Comparison of ENCODE assay signal across 10 cellular contexts in genomic region chr12:4277856-4278581, GRCh38. TPM values are rescaled to one million over a fixed set of nuclear protein-coding genes. Genes with fewer than 3 reads are reported as not detected.
DNase-seq lines count a peak whose midpoint lies in the region; ATAC-seq, FAIRE-seq and TF ChIP-seq lines count a peak whose summit lies in the region.
"Had no signal": no experiment of that assay in that cellular context is flagged by ENCODE, and none has a peak within 500 bp of the region (broad histone marks: within the 10 kb centered on the region; RNA-seq: fewer than 3 reads in every experiment).

No MANE protein-coding gene starts in this region.

- peak overlapping the region; percentile 77 for H3K27ac Mint-ChIP-seq in central memory CD8-positive, alpha-beta T cell (ENCODE audit: low read depth)
- peak overlapping the region; percentile 83 for H3K27ac Mint-ChIP-seq in nephron progenitor cell

- no peak for ATAC-seq in central memory CD8-positive, alpha-beta T cell (replicated peaks; ENCODE audit: extremely low read depth, poor library complexity, severe bottlenecking)
- ATAC-seq: foreskin keratinocyte had no signal

- no peaks in the 10 kb centered on the region for H3K27me3 ChIP-seq in MM.1S (replicated peaks; ENCODE audit: insufficient read depth, low read length)
- H3K27me3 ChIP-seq: foreskin keratinocyte had no signal

- no peak overlapping the region for H3K4me3 Mint-ChIP-seq in central memory CD8-positive, alpha-beta T cell
- peak overlapping the region; percentile 98 for H3K4me3 Mint-ChIP-seq in nephron progenitor cell

- H3K4me1 ChIP-seq in MM.1S (ENCODE audit: low read length) = peaks cover 37% of the 10 kb centered on the region

- peak overlapping the region; percentile 100 for H3K9ac ChIP-seq in MM.1S (ENCODE audit: low read length)

- H2AFZ ChIP-seq in MM.1S (ENCODE audit: low read length) = no peak overlapping the region

- CTCF ChIA-PET in HEK293T (lab: Yijun Ruan, JAX) = interaction anchor here (0.6 to 2.6 kb wide), 8 partner anchors 110 to 392 kb away, joined by 3 to 24 read pairs (median 8); no protein-coding TSS in a partner anchor

- DNase-seq in GM12891 (ENCODE audit: insufficient read length, low spot score) = no peak
- DNase-seq in MM.1S = no peak
- no peak for DNase-seq in central memory CD8-positive, alpha-beta T cell (ENCODE audit: low spot score in 2 of 2)
- no peak for DNase-seq in nephron progenitor cell
- DNase-seq in NCI-H2227 treated with DMSO at 0.1 percent for 48 hours (lab: John Stamatoyannopoulos, UW) = no peak
- DNase-seq in activated gamma-delta T cell treated with Interleukin-2 at 50 U/mL for 16 hours = no peak
- no peak for DNase-seq in HEK293T (ENCODE audit: extremely low spot score)
- DNase-seq in OCI-M1 (lab: John Stamatoyannopoulos, UW) = no peak
- DNase-seq: NCI-H510A treated with DMSO at 0.1 percent for 48 hours had no signal

- H3K27ac ChIP-seq in MM.1S (ENCODE audit: low read length) = peak overlapping the region; percentile 98; the same call in 1 of the 2 replicates
- H3K27ac ChIP-seq: foreskin keratinocyte had no signal

- no peaks in the 10 kb centered on the region for H3K9me2 ChIP-seq in MM.1S (replicated peaks; ENCODE audit: insufficient read depth, low read length)

- H3K36me3 Mint-ChIP-seq in central memory CD8-positive, alpha-beta T cell (ENCODE audit: insufficient read depth) = peaks cover 77% of the 10 kb centered on the region
- H3K36me3 Mint-ChIP-seq in nephron progenitor cell (ENCODE audit: low read depth) = peaks cover 74% of the 10 kb centered on the region

- peaks cover 68% of the 10 kb centered on the region for H4K20me1 ChIP-seq in MM.1S (ENCODE audit: insufficient read depth, low read length)

- peak overlapping the region; percentile 91; the same call in 1 of the 2 replicates for H3K4me3 ChIP-seq in MM.1S (ENCODE audit: low read length)

- no peaks in the 10 kb centered on the region for H3K9me3 Mint-ChIP-seq in central memory CD8-positive, alpha-beta T cell
- no peaks in the 10 kb centered on the region for H3K9me3 Mint-ChIP-seq in nephron progenitor cell

- FAIRE-seq in GM12891 (lab: Jason Lieb, UNC) = peak; percentile 26

- H3K4me1 Mint-ChIP-seq in central memory CD8-positive, alpha-beta T cell = peaks cover 65% of the 10 kb centered on the region
- H3K4me1 Mint-ChIP-seq in nephron progenitor cell = peaks cover 75% of the 10 kb centered on the region

- TF ChIP-seq POLR2A in GM12891 (IDR thresholded peaks at IDR 0.05; ENCODE audit: low read depth, low read length) = peak; percentile 14; the same call in 1 of the 2 replicates

- H3K36me3 ChIP-seq in MM.1S (replicated peaks; ENCODE audit: insufficient read depth, low read length) = peaks cover 48% of the 10 kb centered on the region

- peaks cover 98% of the 10 kb centered on the region for H3K79me2 ChIP-seq in MM.1S (ENCODE audit: low read length)

- POLR2A ChIA-PET in HEK293T (lab: Yijun Ruan, JAX) = interaction anchor here (1.2 kb wide), 1 partner anchor 42 kb away, joined by 3 read pairs; no protein-coding TSS in a partner anchor

- TF ChIP-seq CTCF in MM.1S (IDR thresholded peaks at IDR 0.05; ENCODE audit: low read length) = no peak
- no peak for TF ChIP-seq CTCF in nephron progenitor cell (IDR thresholded peaks at IDR 0.05)

- H3K4me2 ChIP-seq in MM.1S (ENCODE audit: low read depth, low read length) = peak overlapping the region; percentile 70

- H3F3A ChIP-seq in MM.1S (ENCODE audit: insufficient read depth, low read length) = peaks cover 75% of the 10 kb centered on the region

- H3K27me3 Mint-ChIP-seq in central memory CD8-positive, alpha-beta T cell = no peaks in the 10 kb centered on the region
- no peaks in the 10 kb centered on the region for H3K27me3 Mint-ChIP-seq in nephron progenitor cell (ENCODE audit: low read depth, poor library complexity)

- no peaks in the 10 kb centered on the region for H3K9me3 ChIP-seq in MM.1S (replicated peaks; ENCODE audit: insufficient read depth, low read length)

TF ChIP-seq in GM12891, 5 proteins besides CTCF, POLR2A, EP300 and RAD21:
- TF ChIP-seq SPI1 (IDR thresholded peaks at IDR 0.05; ENCODE audit: low read depth, low read length) (no peak), POLR2AphosphoS5 (IDR thresholded peaks at IDR 0.05; ENCODE audit: low read depth, low read length) (no peak), POU2F2 (IDR thresholded peaks at IDR 0.05; ENCODE audit: low read depth, low read length) (no peak), TAF1 (IDR thresholded peaks at IDR 0.05; ENCODE audit: low read depth, low read length) (no peak), PAX5 (IDR thresholded peaks at IDR 0.05; ENCODE audit: insufficient read depth, low read length, severe bottlenecking) (no peak)

TF ChIP-seq in HEK293T, 16 proteins besides CTCF, POLR2A, EP300 and RAD21:
- TF ChIP-seq ELF4 (IDR thresholded peaks at IDR 0.05) (no peak), LEF1 (IDR thresholded peaks at IDR 0.05; ENCODE audit: borderline replicate concordance) (no peak), ZNF384 (IDR thresholded peaks at IDR 0.05) (no peak), FOXM1 (IDR thresholded peaks at IDR 0.05; ENCODE audit: borderline replicate concordance) (no peak), FOXA1 (IDR thresholded peaks at IDR 0.05) (no peak), BHLHE40 (IDR thresholded peaks at IDR 0.05; ENCODE audit: borderline replicate concordance) (no peak), SUZ12 (IDR thresholded peaks at IDR 0.05) (no peak), HDGF (IDR thresholded peaks at IDR 0.05; ENCODE audit: borderline replicate concordance) (no peak)

RNA-seq across cellular contexts. Expression of gene CCND2, which starts 4.5 kb away (rescaled TPM):
- 64.3 TPM for polyA plus RNA-seq in GM12891 (2012; ENCODE audit: low read depth, missing spikeins)

RNA-seq across cellular contexts. Expression of gene TIGAR, which starts 43.0 kb away (rescaled TPM):
- polyA plus RNA-seq in GM12891 (2012; ENCODE audit: low read depth, missing spikeins) = 15.4 TPM
